In genomic region chr3:183253364-183253960, GRCh38 we compare ENCODE assay signal across 8 cellular contexts. TPM values are rescaled to one million over a fixed set of nuclear protein-coding genes. Genes with fewer than 3 reads are reported as not detected.
DNase-seq lines count a peak whose midpoint lies in the region; ATAC-seq and TF ChIP-seq lines count a peak whose summit lies in the region.

No MANE protein-coding gene starts in this region.

- peaks cover 7% of the 10 kb centered on the region for H3K36me3 Mint-ChIP-seq in progenitor cell of endocrine pancreas (ENCODE audit: insufficient read depth)

- H3K4me1 ChIP-seq in right atrium auricular region, result no peaks in the 10 kb centered on the region

- H3K4me1 Mint-ChIP-seq in progenitor cell of endocrine pancreas (ENCODE audit: low read depth), result peaks cover 18% of the 10 kb centered on the region

- H3K4me3 ChIP-seq in right atrium auricular region, result peak overlapping the region; percentile 53 to 72

- ATAC-seq in HG02938 (IDR thresholded peaks at IDR 0.05; ENCODE audit: unreplicated experiment), result no peak

- H3K36me3 ChIP-seq in right atrium auricular region, result no peaks in the 10 kb centered on the region

- peaks cover 12% of the 10 kb centered on the region for H3K27me3 Mint-ChIP-seq in progenitor cell of endocrine pancreas

- H3K9me3 Mint-ChIP-seq in progenitor cell of endocrine pancreas (ENCODE audit: low read depth), result no peaks in the 10 kb centered on the region

- H3K9me3 ChIP-seq in right atrium auricular region, result no peaks in the 10 kb centered on the region

- DNase-seq in activated gamma-delta T cell (lab: John Stamatoyannopoulos, UW) (peak; percentile 14), activated gamma-delta T cell treated with Interleukin-2 at 50 U/mL for 16 hours (no peak), OCI-M1 (lab: John Stamatoyannopoulos, UW) (peak; percentile 74), astrocyte of the hippocampus (ENCODE audit: low read depth, low spot score) (peak; percentile 84), right atrium auricular region (ENCODE audit: low spot score) (peak; percentile 83), progenitor cell of endocrine pancreas (ENCODE audit: low spot score, unreplicated experiment) (peak; percentile 13), NCI-H128 (lab: John Stamatoyannopoulos, UW; ENCODE audit: unreplicated experiment) (no peak)

- peak overlapping the region; percentile 94 for H3K27ac Mint-ChIP-seq in progenitor cell of endocrine pancreas

- TF ChIP-seq CTCF in right atrium auricular region (IDR thresholded peaks at IDR 0.05) (no peak), progenitor cell of endocrine pancreas (IDR thresholded peaks at IDR 0.05; ENCODE audit: unreplicated experiment) (no peak)

- H3K4me3 Mint-ChIP-seq in progenitor cell of endocrine pancreas (ENCODE audit: low read depth), result peak overlapping the region; percentile 84

- H3K27ac ChIP-seq in right atrium auricular region, result peak overlapping the region; percentile 75 to 81

- H3K27me3 ChIP-seq in right atrium auricular region, result no peaks in the 10 kb centered on the region

RNA-seq across cellular contexts. Expression of gene B3GNT5, which starts 0.4 kb away (rescaled TPM):
- 1 to 10 TPM; 1.7 to 2.0 TPM for total RNA-seq in right atrium auricular region
- total RNA-seq in progenitor cell of endocrine pancreas, result 26.7 and 28.4 TPM in 2 replicates

Comparison
In these comparisons a context has a peak if more than half of its experiments do, and no peak if none do; other contexts are left out.
1. DNase-seq: peak in activated gamma-delta T cell (single experiment), OCI-M1 (single experiment), astrocyte of the hippocampus (single experiment), right atrium auricular region (single experiment) and progenitor cell of endocrine pancreas (single experiment); none in activated gamma-delta T cell treated with Interleukin-2 at 50 U/mL for 16 hours (single experiment) and NCI-H128 (single experiment).